Comparison of ENCODE assay signal across 23 cellular contexts in the genomic region with DNA sequence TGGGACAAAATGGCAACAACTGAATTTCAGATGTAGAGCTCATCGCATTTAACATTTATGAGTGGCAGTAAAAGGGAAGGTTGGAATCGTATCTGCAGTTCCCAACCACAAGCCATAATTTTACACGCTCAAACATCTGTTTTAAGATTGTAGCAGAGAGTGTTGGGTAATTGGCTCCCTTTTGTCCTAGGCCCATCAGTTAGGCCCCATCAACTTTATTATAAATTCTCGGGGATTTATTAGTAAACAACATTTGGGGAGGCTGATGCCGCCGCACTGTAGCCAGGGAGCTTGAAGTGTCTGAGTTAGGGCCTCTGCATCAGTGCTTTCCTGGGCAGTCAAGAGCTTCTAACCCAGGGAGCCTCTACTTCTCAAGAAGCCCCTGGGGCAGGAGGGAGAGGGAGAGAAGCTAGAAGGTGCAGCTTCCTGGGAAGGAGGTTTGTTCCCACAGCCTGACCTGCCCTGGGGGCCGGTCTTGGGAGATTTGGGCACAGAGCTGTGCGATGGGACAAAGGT.
A peak's percentile ranks its signal among the peaks of the same experiment; 100 is the strongest.
DNase-seq lines count a peak whose midpoint lies in the region; ATAC-seq, FAIRE-seq and TF ChIP-seq lines count a peak whose summit lies in the region.
"Had no signal": no experiment of that assay in that cellular context is flagged by ENCODE, and none has a peak within 500 bp of the region (broad histone marks: within the 10 kb centered on the region; RNA-seq: fewer than 3 reads in every experiment).

No MANE protein-coding gene starts in this region.

- no peaks in the 10 kb centered on the region for H3K36me3 ChIP-seq in right atrium auricular region
- no peaks in the 10 kb centered on the region for H3K36me3 ChIP-seq in heart right ventricle
- H3K36me3 ChIP-seq in tibial artery = no peaks in the 10 kb centered on the region
- H3K36me3 ChIP-seq: BLaER1 treated with 17β-estradiol and CSF1 and Interleukin-3, amounts not matched to agents 10 nM and 100 nM had no signal

- DNase-seq in right atrium auricular region (ENCODE audit: low spot score) = peak; percentile 38
- no peak for DNase-seq in heart right ventricle
- DNase-seq in posterior vena cava (ENCODE audit: low spot score) = peak; percentile 49
- no peak for DNase-seq in inferior parietal cortex (ENCODE audit: extremely low spot score)
- DNase-seq in tibial artery = no peak
- DNase-seq in putamen (ENCODE audit: low spot score) = no peak
- DNase-seq: AML-193; CD4-positive, alpha-beta T cell; GM23248; H9; HFFc6; IMR-90; KG1; MM.1S; NCI-H2029; NCI-H524 treated with DMSO at 0.1 percent for 48 hours; NCI-H774 had no signal

- TF ChIP-seq CTCF in right atrium auricular region (IDR thresholded peaks at IDR 0.05) (no peak), heart right ventricle (IDR thresholded peaks at IDR 0.05) (no peak), tibial artery (IDR thresholded peaks at IDR 0.05) (no peak)

- no peaks in the 10 kb centered on the region for H3K9me3 ChIP-seq in right atrium auricular region
- no peaks in the 10 kb centered on the region for H3K9me3 ChIP-seq in heart right ventricle
- no peaks in the 10 kb centered on the region for H3K9me3 ChIP-seq in tibial artery
- H3K9me3 ChIP-seq: A549; BLaER1 treated with 17β-estradiol and CSF1 and Interleukin-3, amounts not matched to agents 10 nM and 100 nM had no signal

- H3K4me1 ChIP-seq in right atrium auricular region (no peaks in the 10 kb centered on the region), heart right ventricle (no peaks in the 10 kb centered on the region), tibial artery (peaks cover 0 to 24% (median 16%) of the 10 kb centered on the region in 4 donors)

- H3K27ac ChIP-seq in right atrium auricular region (no peak overlapping the region), heart right ventricle (no peak overlapping the region), tibial artery (no peak overlapping the region)
- H3K27ac ChIP-seq: A549; BLaER1 treated with 17β-estradiol and CSF1 and Interleukin-3, amounts not matched to agents 10 nM and 100 nM; GM23248 had no signal

- intact Hi-C loops in heart right ventricle (cut with DNase I) (loop anchor here in 6 of 10 donors (5.0 to 10.0 kb wide), 7 partner anchors 127 to 827 kb away; a partner anchor contains a TSS), posterior vena cava (cut with DNase I) (loop anchor here in 1 of 2 donors (10.0 kb wide), 1 partner anchor 167 kb away; no protein-coding TSS in a partner anchor), tibial artery (cut with DNase I; ENCODE audit: low total_unique reads) (loop anchor here (10.0 kb wide), 2 partner anchors 127 to 747 kb away; no protein-coding TSS in a partner anchor)

- WGBS in heart right ventricle, 2 donors = 95% methylated on average over 8 of the region's 8 CpGs

- no peak overlapping the region for H3K4me3 ChIP-seq in right atrium auricular region
- no peak overlapping the region for H3K4me3 ChIP-seq in heart right ventricle
- no peak overlapping the region for H3K4me3 ChIP-seq in tibial artery
- H3K4me3 ChIP-seq: A549; BLaER1 treated with 17β-estradiol and CSF1 and Interleukin-3, amounts not matched to agents 10 nM and 100 nM; GM12878; GM23248 had no signal

- H3K27me3 ChIP-seq in right atrium auricular region (no peaks in the 10 kb centered on the region), heart right ventricle (no peaks in the 10 kb centered on the region), tibial artery (no peaks in the 10 kb centered on the region)
- H3K27me3 ChIP-seq: BLaER1 treated with 17β-estradiol and CSF1 and Interleukin-3, amounts not matched to agents 10 nM and 100 nM had no signal

- no peak for ATAC-seq in heart right ventricle
- ATAC-seq: A549, GM12878 had no signal

- peak; percentile 26 for FAIRE-seq in endometrium (lab: Jason Lieb, UNC)
- FAIRE-seq: A549, D721Med, G401.6, GM12878 had no signal

Comparison
In these comparisons a context has a peak if more than half of its experiments do, and no peak if none do; other contexts are left out.
1. DNase-seq: peak in right atrium auricular region (single experiment) and posterior vena cava (single experiment); none in heart right ventricle (0 of 2), inferior parietal cortex (single experiment), tibial artery (0 of 2) and putamen (single experiment).